Comparison of ENCODE assay signal across 8 cellular contexts in genomic region chr11:100687630-100688395, GRCh38. TPM values are rescaled to one million over a fixed set of nuclear protein-coding genes. Genes with fewer than 3 reads are reported as not detected.
A peak's percentile ranks its signal among the peaks of the same experiment; 100 is the strongest.
DNase-seq lines count a peak whose midpoint lies in the region; ATAC-seq and TF ChIP-seq lines count a peak whose summit lies in the region.

No MANE protein-coding gene starts in this region.

- H3K4me2 ChIP-seq in BLaER1: peak overlapping the region; percentile 85

- 0 to 1% (median 1%) methylated on average over 20 to 24 of the region's 24 CpGs for WGBS in ovary, 3 donors

- peak; percentile 71 for TF ChIP-seq CTCF in cardiac muscle cell (IDR thresholded peaks at IDR 0.05; ENCODE audit: low read depth, low read length)
- peak; percentile 35 to 45 (median 35) for TF ChIP-seq CTCF in ovary (IDR thresholded peaks at IDR 0.05)

- no peak for TF ChIP-seq EP300 in ovary (IDR thresholded peaks at IDR 0.05)

- no peaks in the 10 kb centered on the region for H3K9me3 Mint-ChIP-seq in activated naive CD8-positive, alpha-beta T cell treated with anti-CD3 and anti-CD28 coated beads for 36 hours

- peak overlapping the region; percentile 77 for H3K4me3 Mint-ChIP-seq in activated naive CD8-positive, alpha-beta T cell treated with anti-CD3 and anti-CD28 coated beads for 36 hours

- ATAC-seq in GM18520 (IDR thresholded peaks at IDR 0.05; ENCODE audit: unreplicated experiment): peak; percentile 38
- ATAC-seq in HG03025 (IDR thresholded peaks at IDR 0.05; ENCODE audit: low FRiP score, unreplicated experiment): peak; percentile 74

- H3K27ac ChIP-seq in BLaER1 (peak overlapping the region; percentile 90), cardiac muscle cell (peak overlapping the region; percentile 96), ovary (peak overlapping the region; percentile 57 to 70)

- no peak for TF ChIP-seq POLR2A in ovary (IDR thresholded peaks at IDR 0.05)

- H3K9me3 ChIP-seq in BLaER1 (no peaks in the 10 kb centered on the region), cardiac muscle cell (ENCODE audit: low read depth) (no peaks in the 10 kb centered on the region), ovary (no peaks in the 10 kb centered on the region)

- H3K27me3 Mint-ChIP-seq in activated naive CD8-positive, alpha-beta T cell treated with anti-CD3 and anti-CD28 coated beads for 36 hours: peaks cover 41% of the 10 kb centered on the region

- H4K20me1 ChIP-seq in BLaER1: peaks cover 10% of the 10 kb centered on the region

- H3K4me3 ChIP-seq in BLaER1: peak overlapping the region; percentile 80
- peak overlapping the region; percentile 99 for H3K4me3 ChIP-seq in cardiac muscle cell
- peak overlapping the region; percentile 39 for H3K4me3 ChIP-seq in ovary

- H3K4me1 ChIP-seq in BLaER1 (peaks cover 54% of the 10 kb centered on the region), cardiac muscle cell (ENCODE audit: low read depth) (peaks cover 37% of the 10 kb centered on the region), ovary (ENCODE audit: insufficient read depth) (peaks cover 2% of the 10 kb centered on the region)

- H3K27me3 ChIP-seq in BLaER1 (no peaks in the 10 kb centered on the region), cardiac muscle cell (no peaks in the 10 kb centered on the region), ovary (no peaks in the 10 kb centered on the region)

- peaks cover 15% of the 10 kb centered on the region for H3K4me1 Mint-ChIP-seq in activated naive CD8-positive, alpha-beta T cell treated with anti-CD3 and anti-CD28 coated beads for 36 hours

- peak overlapping the region; percentile 92 for H3K9ac ChIP-seq in BLaER1

- no peaks in the 10 kb centered on the region for H3K36me3 Mint-ChIP-seq in activated naive CD8-positive, alpha-beta T cell treated with anti-CD3 and anti-CD28 coated beads for 36 hours

- H3K36me3 ChIP-seq in BLaER1 (peaks cover 5% of the 10 kb centered on the region; the same call in 1 of the 2 replicates), cardiac muscle cell (no peaks in the 10 kb centered on the region), ovary (no peaks in the 10 kb centered on the region)

- H3K27ac Mint-ChIP-seq in activated naive CD8-positive, alpha-beta T cell treated with anti-CD3 and anti-CD28 coated beads for 36 hours: no peak overlapping the region

- intact Hi-C loops in ovary (cut with DNase I): loop anchor here in 3 of 4 donors (2.0 to 10.0 kb wide), 5 partner anchors 164 to 247 kb away; no protein-coding TSS in a partner anchor

- peak; percentile 58 to 70 for DNase-seq in NCI-H446 (lab: John Stamatoyannopoulos, UW)
- DNase-seq in activated naive CD8-positive, alpha-beta T cell treated with anti-CD3 and anti-CD28 coated beads for 36 hours: peak; percentile 12
- DNase-seq in cardiac muscle cell (ENCODE audit: low read depth in 1 of 2, low spot score in 1 of 2): peak; percentile 81 to 86
- DNase-seq in ovary: peak; percentile 35 to 58 (median 53)
- no peak for DNase-seq in NCI-H2196 treated with DMSO at 0.1 percent for 48 hours (lab: John Stamatoyannopoulos, UW; ENCODE audit: unreplicated experiment)

RNA-seq across cellular contexts. Expression of gene ARHGAP42, which starts 0.7 kb away (rescaled TPM):
- under 1 TPM; 0.22 to 0.58 TPM for total RNA-seq in activated naive CD8-positive, alpha-beta T cell treated with anti-CD3 and anti-CD28 coated beads for 36 hours
- 90.9 and 135 TPM in 2 replicates for total RNA-seq in cardiac muscle cell
- polyA plus RNA-seq in cardiac muscle cell: 64.8 and 91.3 TPM in 2 replicates
- total RNA-seq in ovary: 1 to 10 TPM; 4.3 to 8.2 (median 7.0) TPM
- 10 to 100 TPM in 1 of 2 donors, 1 to 10 TPM in 1; 5.1 to 11.8 TPM for polyA plus RNA-seq in ovary

Comparison
In these comparisons a context has a peak if more than half of its experiments do, and no peak if none do; other contexts are left out.
1. H3K4me3 ChIP-seq: peak in every context shown above with its lines; median percentile 99 in cardiac muscle cell; 80 in BLaER1; 39 in ovary.